ENCODE assay signal across 1 cellular context in genomic region chr15:75369897-75370581, GRCh38.
TF ChIP-seq lines count a peak whose summit lies in the region.

No MANE protein-coding gene starts in this region.

TF ChIP-seq in HCT116, 20 proteins besides CTCF, POLR2A, EP300 and RAD21 (continued from another document):
- TF ChIP-seq SRF (IDR thresholded peaks at IDR 0.05; ENCODE audit: low read depth), result no peak
- TF ChIP-seq ZBTB33 (IDR thresholded peaks at IDR 0.05; ENCODE audit: extremely low read depth, insufficient replicate concordance, low read length), result no peak
- no peak for TF ChIP-seq CBX3 (IDR thresholded peaks at IDR 0.05; ENCODE audit: low read depth)
- TF ChIP-seq EGR1 (IDR thresholded peaks at IDR 0.05; ENCODE audit: low read depth), result no peak
- no peak for TF ChIP-seq YY1 (IDR thresholded peaks at IDR 0.05; ENCODE audit: extremely low read depth, insufficient replicate concordance, low read depth, low read length)
- TF ChIP-seq ATF3 (IDR thresholded peaks at IDR 0.05), result no peak
- TF ChIP-seq ELF1 (IDR thresholded peaks at IDR 0.05; ENCODE audit: borderline replicate concordance, low read depth), result no peak
- no peak for TF ChIP-seq REST (IDR thresholded peaks at IDR 0.05; ENCODE audit: low read depth)
- TF ChIP-seq ZNF274 (IDR thresholded peaks at IDR 0.05; ENCODE audit: low read depth, low read length), result no peak
- TF ChIP-seq TCF7L2 (IDR thresholded peaks at IDR 0.05; ENCODE audit: borderline replicate concordance, extremely low read depth, insufficient read depth, insufficient read length), result no peak
- no peak for TF ChIP-seq EZH2 (IDR thresholded peaks at IDR 0.05)
- no peak for TF ChIP-seq EZH2phosphoT487 (IDR thresholded peaks at IDR 0.05; ENCODE audit: borderline replicate concordance)
- TF ChIP-seq ZFX (IDR thresholded peaks at IDR 0.05), result no peak
- no peak for TF ChIP-seq SP1 (IDR thresholded peaks at IDR 0.05; ENCODE audit: low read depth)
- TF ChIP-seq POLR2AphosphoS5 (IDR thresholded peaks at IDR 0.05; ENCODE audit: low read depth, low read length), result no peak
- no peak for TF ChIP-seq CEBPB (IDR thresholded peaks at IDR 0.05; ENCODE audit: low read depth)
- TF ChIP-seq JUND (IDR thresholded peaks at IDR 0.05), result no peak
- no peak for TF ChIP-seq MAX (IDR thresholded peaks at IDR 0.05)
